Comparison of ENCODE assay signal across 25 cellular contexts in the genomic region with DNA sequence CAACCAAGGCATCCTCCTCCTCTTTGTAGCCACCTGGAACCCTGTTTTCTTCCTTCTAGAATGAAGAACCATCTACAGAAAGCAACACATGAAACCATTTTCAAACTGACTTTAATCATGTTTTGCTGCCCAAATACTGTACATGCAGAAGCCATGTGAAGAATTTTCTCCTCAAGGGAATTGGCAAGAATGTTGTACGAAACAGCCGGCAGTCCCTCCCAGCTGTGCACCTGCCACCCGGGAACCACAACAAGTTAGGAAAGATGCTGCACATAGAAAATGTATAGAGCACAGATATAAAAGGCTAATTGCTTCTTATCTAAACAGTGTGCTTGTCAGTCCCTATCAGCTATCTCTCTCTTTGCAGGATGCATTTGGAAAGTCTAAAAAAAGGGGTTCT.
"Had no signal": no experiment of that assay in that cellular context is flagged by ENCODE, and none has a peak within 500 bp of the region (broad histone marks: within the 10 kb centered on the region; RNA-seq: fewer than 3 reads in every experiment).

No MANE protein-coding gene starts in this region.

- H3K9ac ChIP-seq: neural progenitor cell had no signal

- H3K4me2 ChIP-seq: neural progenitor cell had no signal

- H3K27ac ChIP-seq: heart right ventricle, lower lobe of right lung, neural progenitor cell, prostate gland, right atrium auricular region, thoracic aorta, tibial nerve, upper lobe of left lung had no signal

- H3K9me3 ChIP-seq: lower lobe of right lung, mucosa of descending colon, prostate gland, right atrium auricular region, thoracic aorta, upper lobe of left lung had no signal

- DNase-seq: cerebellar nuclear complex; cortex of kidney; effector CD4-positive, alpha-beta T cell; foreskin melanocyte; glutamatergic neuron; heart right ventricle; hippocampal formation; islet precursor cell; kidney glomerular epithelial cell; left colon; left ventricle myocardium superior; lower lobe of right lung; mucosa of descending colon; naive thymus-derived CD4-positive, alpha-beta T cell; stimulated activated CD4-positive, alpha-beta T cell treated with anti-CD3 and anti-CD28 coated beads, Interleukin-2, amount 100 ng/mL, for 24 hours; stimulated activated CD4-positive, alpha-beta T cell treated with anti-CD3 and anti-CD28 coated beads, Interleukin-4, amount 100 ng/mL, for 24 hours; stimulated activated naive CD4-positive, alpha-beta T cell treated with Interleukin-2 at 50 U/mL for 16 hours; substantia nigra; upper lobe of left lung had no signal

- FAIRE-seq: urothelium cell line had no signal

- H3K27me3 ChIP-seq: neural progenitor cell, right atrium auricular region, tibial nerve, upper lobe of left lung had no signal

- H3K4me3 ChIP-seq: heart right ventricle, lower lobe of right lung, mucosa of descending colon, neural progenitor cell, prostate gland, right atrium auricular region, thoracic aorta, tibial nerve, upper lobe of left lung had no signal

- H3K4me1 ChIP-seq: heart right ventricle, lower lobe of right lung, neural progenitor cell, prostate gland, right atrium auricular region, tibial nerve, upper lobe of left lung had no signal

- H3K36me3 ChIP-seq: heart right ventricle, lower lobe of right lung, neural progenitor cell, prostate gland, right atrium auricular region, upper lobe of left lung had no signal

- H2AFZ ChIP-seq: neural progenitor cell had no signal
